In the genomic region with DNA sequence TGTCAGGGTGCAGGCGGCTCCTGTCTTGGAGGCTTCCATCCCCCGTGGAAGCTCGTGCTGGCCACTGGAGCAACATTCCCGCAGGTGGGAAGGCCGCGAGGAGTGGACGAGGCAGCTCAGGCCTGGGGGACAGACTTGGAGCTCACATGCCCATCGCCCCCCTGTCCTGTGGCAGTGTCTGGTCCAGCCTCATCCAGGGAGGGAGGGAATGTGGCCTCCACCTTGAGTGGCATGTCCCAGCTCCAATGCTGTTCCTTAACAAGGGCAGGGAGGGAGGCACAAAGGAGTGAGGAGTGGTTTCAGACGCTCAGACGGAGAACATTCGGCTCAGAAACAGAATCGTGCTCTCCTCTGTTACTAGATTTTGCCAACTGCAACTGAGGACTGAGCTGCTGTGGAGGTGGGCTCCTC, we compare ENCODE assay signal across 8 cellular contexts.
DNase-seq lines count a peak whose midpoint lies in the region; ATAC-seq and TF ChIP-seq lines count a peak whose summit lies in the region.

No MANE protein-coding gene starts in this region.

- no peak overlapping the region for H2BK120ac ChIP-seq in mesendoderm (ENCODE audit: low read depth, low read length)

- H4K5ac ChIP-seq in mesendoderm (ENCODE audit: low read length), result no peak overlapping the region

- H3K4me1 ChIP-seq in Peyer's patch (peaks cover 0 to 18% (median 5%) of the 10 kb centered on the region in 4 donors), mesendoderm (ENCODE audit: control insufficient read depth, low read depth, low read length) (peaks cover 12% of the 10 kb centered on the region), thyroid gland (peaks cover 6 to 9% of the 10 kb centered on the region in 2 donors)
- H3K4me1 ChIP-seq in effector memory CD4-positive, alpha-beta T cell (ENCODE audit: control insufficient read depth, insufficient read depth, low read length, poor library complexity, severe bottlenecking), result peaks cover 17% of the 10 kb centered on the region

- H3K27me3 ChIP-seq in Peyer's patch (no peaks in the 10 kb centered on the region), mesendoderm (ENCODE audit: insufficient read depth, low read length, poor library complexity) (no peaks in the 10 kb centered on the region), thyroid gland (no peaks in the 10 kb centered on the region)
- no peaks in the 10 kb centered on the region for H3K27me3 ChIP-seq in effector memory CD4-positive, alpha-beta T cell (replicated peaks; ENCODE audit: control insufficient read depth, insufficient read depth, low read length, poor library complexity, severe bottlenecking)

- no peak overlapping the region for H2BK5ac ChIP-seq in mesendoderm (ENCODE audit: low read length)

- H2BK15ac ChIP-seq in mesendoderm (replicated peaks; ENCODE audit: low read depth), result no peak overlapping the region

- no peaks in the 10 kb centered on the region for H3K9me3 Mint-ChIP-seq in activated naive CD4-positive, alpha-beta T cell treated with anti-CD3 and anti-CD28 coated beads for 36 hours

- WGBS in mesendoderm (ENCODE audit: extremely low coverage, insufficient coverage, low lambda C conversion rate), result no CpG with 5 or more reads among the region's 12 CpGs
- 83 to 91% methylated on average over 12 of the region's 12 CpGs for WGBS in thyroid gland, 2 donors

- H4K8ac ChIP-seq in mesendoderm (ENCODE audit: low read depth, low read length), result no peak overlapping the region

- intact Hi-C loops in activated naive CD4-positive, alpha-beta T cell treated with anti-CD3 and anti-CD28 coated beads for 36 hours (cut with micrococcal nuclease), result loop anchor here (2.0 to 5.0 kb wide), 2 partner anchors 41 to 570 kb away; a partner anchor contains a TSS
- intact Hi-C loops in thyroid gland (cut with DNase I), result no loop called here

- H2AK5ac ChIP-seq in mesendoderm (ENCODE audit: low read length), result no peak overlapping the region

- peaks cover 0 to 6% (median 0%) of the 10 kb centered on the region in 3 donors for H3K36me3 ChIP-seq in Peyer's patch
- H3K36me3 ChIP-seq in effector memory CD4-positive, alpha-beta T cell (ENCODE audit: control insufficient read depth, insufficient read depth, low read length), result peaks cover 2% of the 10 kb centered on the region
- H3K36me3 ChIP-seq in mesendoderm (ENCODE audit: control insufficient read depth, insufficient read depth, low read length), result no peaks in the 10 kb centered on the region
- no peaks in the 10 kb centered on the region for H3K36me3 ChIP-seq in thyroid gland

- no peak for ATAC-seq in HG02884 (IDR thresholded peaks at IDR 0.05; ENCODE audit: unreplicated experiment)

- H3K18ac ChIP-seq in mesendoderm (ENCODE audit: low read length), result no peak overlapping the region

- TF ChIP-seq POLR2A in Peyer's patch (IDR thresholded peaks at IDR 0.05) (no peak), thyroid gland (IDR thresholded peaks at IDR 0.05) (no peak)

- no peak overlapping the region for H3K23ac ChIP-seq in mesendoderm (ENCODE audit: low read length)

- peak overlapping the region; percentile 77 for H3K4me3 Mint-ChIP-seq in activated naive CD4-positive, alpha-beta T cell treated with anti-CD3 and anti-CD28 coated beads for 36 hours

- H3K56ac ChIP-seq in mesendoderm (ENCODE audit: low read length), result peak overlapping the region; percentile 0

- CTCF ChIA-PET in activated naive CD4-positive, alpha-beta T cell treated with anti-CD3 and anti-CD28 coated beads for 36 hours (lab: Charles Lee), result interaction anchor here (0.9 to 2.1 kb wide), 5 partner anchors 13 to 70 kb away, joined by 3 to 11 read pairs (median 3); no protein-coding TSS in a partner anchor

- no peaks in the 10 kb centered on the region for H3K79me2 ChIP-seq in mesendoderm (ENCODE audit: control insufficient read depth, insufficient read depth, low read length)

- H3K4ac ChIP-seq in mesendoderm (ENCODE audit: low read depth, low read length), result no peak overlapping the region

- H3K27ac Mint-ChIP-seq in activated naive CD4-positive, alpha-beta T cell treated with anti-CD3 and anti-CD28 coated beads for 36 hours, result peak overlapping the region; percentile 96

- no peaks in the 10 kb centered on the region for H3K9me3 ChIP-seq in Peyer's patch
- H3K9me3 ChIP-seq in effector memory CD4-positive, alpha-beta T cell (ENCODE audit: control insufficient read depth, low read length), result no peaks in the 10 kb centered on the region
- no peaks in the 10 kb centered on the region for H3K9me3 ChIP-seq in thyroid gland

- H3K4me3 ChIP-seq in Peyer's patch (peak overlapping the region in 3 of 4 donors; percentile 38 to 52 (median 52)), mesendoderm (ENCODE audit: low read length) (no peak overlapping the region), thyroid gland (replicated peaks in 1 of 3) (no peak overlapping the region)
- peak overlapping the region; percentile 60 for H3K4me3 ChIP-seq in effector memory CD4-positive, alpha-beta T cell (ENCODE audit: insufficient read depth, low read depth, low read length, poor library complexity, severe bottlenecking)

- H3K4me2 ChIP-seq in mesendoderm (ENCODE audit: low read length), result no peak overlapping the region

- H3K9ac ChIP-seq in mesendoderm (ENCODE audit: low read length), result no peak overlapping the region

- H3K27me3 Mint-ChIP-seq in activated naive CD4-positive, alpha-beta T cell treated with anti-CD3 and anti-CD28 coated beads for 36 hours (ENCODE audit: low read depth), result no peaks in the 10 kb centered on the region

- H3K79me1 ChIP-seq in mesendoderm (ENCODE audit: low read length), result no peaks in the 10 kb centered on the region

- peaks cover 48% of the 10 kb centered on the region for H3K4me1 Mint-ChIP-seq in activated naive CD4-positive, alpha-beta T cell treated with anti-CD3 and anti-CD28 coated beads for 36 hours (ENCODE audit: low read depth)

- TF ChIP-seq CTCF in Peyer's patch (IDR thresholded peaks at IDR 0.05) (no peak), thyroid gland (IDR thresholded peaks at IDR 0.05) (no peak)

- peak; percentile 39 for DNase-seq in activated naive CD4-positive, alpha-beta T cell treated with anti-CD3 and anti-CD28 coated beads for 36 hours
- no peak for DNase-seq in activated naive CD4-positive, alpha-beta T cell (lab: John Stamatoyannopoulos, UW)
- peak in 1 of 3 donors; percentile 48 for DNase-seq in Peyer's patch
- no peak for DNase-seq in effector memory CD4-positive, alpha-beta T cell
- DNase-seq in mesendoderm, result peak; percentile 83
- DNase-seq in thyroid gland, result peak in 1 of 2 donors; percentile 22
- DNase-seq in activated effector memory CD4-positive, alpha-beta T cell treated with Interleukin-2 at 50 U/mL for 16 hours, result no peak

- peaks cover 17% of the 10 kb centered on the region for H3K36me3 Mint-ChIP-seq in activated naive CD4-positive, alpha-beta T cell treated with anti-CD3 and anti-CD28 coated beads for 36 hours (ENCODE audit: low read depth)

- H3K27ac ChIP-seq in Peyer's patch (peak overlapping the region; percentile 67 to 86 (median 83)), mesendoderm (ENCODE audit: low read depth, low read length) (no peak overlapping the region), thyroid gland (peak overlapping the region; percentile 75 to 94 (median 76))
- H3K27ac ChIP-seq in effector memory CD4-positive, alpha-beta T cell (ENCODE audit: insufficient read depth, low read length, poor library complexity, severe bottlenecking), result peak overlapping the region; percentile 75

Comparison
In these comparisons a context has a peak if more than half of its experiments do, and no peak if none do; other contexts are left out.
1. DNase-seq: peak in activated naive CD4-positive, alpha-beta T cell treated with anti-CD3 and anti-CD28 coated beads for 36 hours (single experiment) and mesendoderm (single experiment); none in activated naive CD4-positive, alpha-beta T cell (0 of 4), effector memory CD4-positive, alpha-beta T cell (0 of 3) and activated effector memory CD4-positive, alpha-beta T cell treated with Interleukin-2 at 50 U/mL for 16 hours (single experiment).
2. H3K4me3 ChIP-seq: peak in Peyer's patch (3 of 4) and effector memory CD4-positive, alpha-beta T cell (single experiment); none in mesendoderm (single experiment) and thyroid gland (0 of 3).